8 cellular contexts compared by ENCODE assay signal in genomic region chr17:78360371-78361226, GRCh38. TPM values are rescaled to one million over a fixed set of nuclear protein-coding genes. Genes with fewer than 3 reads are reported as not detected.
DNase-seq lines count a peak whose midpoint lies in the region; ATAC-seq, FAIRE-seq and TF ChIP-seq lines count a peak whose summit lies in the region.

No MANE protein-coding gene starts in this region.

- H3K4me1 ChIP-seq in kidney (ENCODE audit: control insufficient read depth in 1 of 2, insufficient read depth in 1 of 2, low read depth in 1 of 2, low read length in 2 of 2): peaks cover 6 to 11% of the 10 kb centered on the region in 2 donors

- peak overlapping the region; percentile 74 to 76 for H3K27ac ChIP-seq in kidney (ENCODE audit: low read depth in 2 of 2, low read length in 2 of 2)

- peak overlapping the region; percentile 36 to 48 for H3K4me3 ChIP-seq in kidney (ENCODE audit: low read length in 2 of 2)

- TF ChIP-seq CTCF in GM10266 (IDR thresholded peaks at IDR 0.05; ENCODE audit: control insufficient read depth, insufficient read depth, low read depth, missing control alignments) (peak; percentile 93), kidney (IDR thresholded peaks at IDR 0.05; ENCODE audit: borderline replicate concordance, extremely low read depth, insufficient read depth) (peak; percentile 72)

- intact Hi-C loops in kidney (cut with DNase I): no loop called here

- DNase-seq in GM10266 (ENCODE audit: extremely low spot score) (peak; percentile 92), NCI-H226 (peak; percentile 85), kidney (peak; percentile 98)
- DNase-seq in activated CD4-positive, CD25-positive, alpha-beta regulatory T cell treated with anti-CD3 and anti-CD28 coated beads, Interleukin-2, amount 50 U/mL, for 72 hours: peak; percentile 99
- DNase-seq in central memory CD4-positive, alpha-beta T cell: peak; percentile 80
- peak; percentile 91 to 95 (median 94) for DNase-seq in stimulated activated CD4-positive, alpha-beta T cell treated with anti-CD3 and anti-CD28 coated beads, Interleukin-12 subunit alpha, Interleukin-12 subunit beta, amount 100 ng/mL, for 48 hours (ENCODE audit: low read depth in 2 of 3, low spot score in 1 of 3)

- ATAC-seq in HG03064 (IDR thresholded peaks at IDR 0.05; ENCODE audit: low read depth, unreplicated experiment) (peak; percentile 18), GM19324 (IDR thresholded peaks at IDR 0.05; ENCODE audit: low FRiP score, unreplicated experiment) (no peak)

- peak overlapping the region in 1 of 2 donors; percentile 61 for H3K9ac ChIP-seq in kidney (ENCODE audit: low read length in 2 of 2)

- no peaks in the 10 kb centered on the region for H3K9me3 ChIP-seq in kidney (ENCODE audit: control insufficient read depth in 1 of 2, low read length in 2 of 2)

- FAIRE-seq in kidney (lab: Jason Lieb, UNC): no peak

- peaks cover 3 to 9% of the 10 kb centered on the region in 2 donors for H3K36me3 ChIP-seq in kidney (ENCODE audit: control insufficient read depth in 1 of 2, insufficient read depth in 2 of 2, low read length in 2 of 2)

RNA-seq across cellular contexts. Expression of gene SOCS3, which starts 0.7 kb away (rescaled TPM):
- total RNA-seq in kidney: 110 TPM
- polyA plus RNA-seq in kidney (ENCODE audit: insufficient read depth, low read depth, low replicate concordance): 31.2 TPM

RNA-seq across cellular contexts. Expression of gene PGS1, which starts 17.9 kb away (rescaled TPM):
- total RNA-seq in kidney: 65.4 TPM
- 15.6 TPM for polyA plus RNA-seq in kidney (ENCODE audit: insufficient read depth, low read depth, low replicate concordance)
